In the genomic region with DNA sequence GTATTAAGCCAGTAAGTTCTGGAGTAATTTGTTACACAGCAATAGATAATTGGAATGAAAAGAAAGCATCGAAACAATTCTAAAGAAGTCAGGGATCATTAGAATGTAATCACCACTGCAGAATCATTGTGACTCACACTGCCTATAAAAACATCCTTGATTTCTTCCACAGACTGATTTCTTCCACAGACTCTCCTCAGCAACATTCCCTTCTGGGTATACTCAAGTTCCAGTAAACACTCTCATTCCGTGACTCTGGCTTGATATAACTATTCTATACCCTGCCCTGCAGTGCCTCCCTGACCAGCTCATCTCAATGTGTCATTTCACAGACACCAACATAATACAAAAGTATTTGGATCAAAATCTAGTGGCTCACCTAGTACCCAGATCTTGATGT, we compare ENCODE assay signal across 28 cellular contexts.
A peak's percentile ranks its signal among the peaks of the same experiment; 100 is the strongest.
DNase-seq lines count a peak whose midpoint lies in the region; ATAC-seq and TF ChIP-seq lines count a peak whose summit lies in the region.
"Had no signal": no experiment of that assay in that cellular context is flagged by ENCODE, and none has a peak within 500 bp of the region (broad histone marks: within the 10 kb centered on the region; RNA-seq: fewer than 3 reads in every experiment).

No MANE protein-coding gene starts in this region.

- H3K27ac Mint-ChIP-seq in HFFc6: peak overlapping the region; percentile 36
- H3K27ac Mint-ChIP-seq: activated CD8-positive, alpha-beta T cell treated with anti-CD3 and anti-CD28 coated beads, Interleukin-2, amount 10 ng/mL, durations not matched to agents 7 days and 5 days; activated naive CD4-positive, alpha-beta T cell treated with anti-CD3 and anti-CD28 coated beads, Interleukin-2, amount 50 U/mL, for 72 hours; activated T-helper 2 cell treated with anti-CD3 and anti-CD28 coated beads, Interferon-gamma antibody, Interleukin-2, Interleukin-4, amounts not matched to agents 10 μg/mL and 5 μg/mL and 100 μg/mL, durations not matched to agents 14 hours and 24 hours and 36 hours; CD8-positive, alpha-beta T cell; neural progenitor cell; stimulated activated naive CD8-positive, alpha-beta T cell treated with anti-CD3 and anti-CD28 coated beads, Interleukin-15, Interleukin-2, amounts not matched to agents 100 ng/mL and 50 ng/mL, for 24 hours; T-helper 1 cell treated with Interleukin-12 subunit alpha and Interleukin-12 subunit beta and Interleukin-4 antibody, amounts not matched to agents 30 μg/mL and 1 μg/mL, for 36 hours had no signal

- peaks cover 5% of the 10 kb centered on the region; the same call in 1 of the 2 replicates for H3K27me3 Mint-ChIP-seq in HFFc6 (ENCODE audit: insufficient read depth)

- no peaks in the 10 kb centered on the region for H3K9me3 ChIP-seq in skeletal muscle satellite cell (replicated peaks; ENCODE audit: low read length)
- H3K9me3 ChIP-seq: prostate gland, SK-N-SH, uterus had no signal

- H3K4me3 Mint-ChIP-seq in HFFc6: no peak overlapping the region
- H3K4me3 Mint-ChIP-seq: activated CD8-positive, alpha-beta T cell treated with anti-CD3 and anti-CD28 coated beads, Interleukin-2, amount 10 ng/mL, durations not matched to agents 7 days and 5 days; CD8-positive, alpha-beta T cell; neural progenitor cell; stimulated activated naive CD8-positive, alpha-beta T cell treated with anti-CD3 and anti-CD28 coated beads, Interleukin-15, Interleukin-2, amounts not matched to agents 100 ng/mL and 50 ng/mL, for 24 hours; T-helper 1 cell treated with Interleukin-12 subunit alpha and Interleukin-12 subunit beta and Interleukin-4 antibody, amounts not matched to agents 30 μg/mL and 1 μg/mL, for 36 hours had no signal

- H3K27ac ChIP-seq in foreskin keratinocyte: no peak overlapping the region
- H3K27ac ChIP-seq: ascending aorta, neural progenitor cell, prostate gland, skin epidermis, uterus had no signal

- peaks cover 21% of the 10 kb centered on the region for H3K9me3 Mint-ChIP-seq in HFFc6
- H3K9me3 Mint-ChIP-seq: activated naive CD4-positive, alpha-beta T cell treated with anti-CD3 and anti-CD28 coated beads, Interleukin-2, amount 50 U/mL, for 72 hours; activated T-helper 2 cell treated with anti-CD3 and anti-CD28 coated beads, Interferon-gamma antibody, Interleukin-2, Interleukin-4, amounts not matched to agents 10 μg/mL and 5 μg/mL and 100 μg/mL, durations not matched to agents 14 hours and 24 hours and 36 hours; CD8-positive, alpha-beta T cell; neural progenitor cell; stimulated activated naive CD8-positive, alpha-beta T cell treated with anti-CD3 and anti-CD28 coated beads, Interleukin-15, Interleukin-2, amounts not matched to agents 100 ng/mL and 50 ng/mL, for 24 hours; T-helper 1 cell treated with Interleukin-12 subunit alpha and Interleukin-12 subunit beta and Interleukin-4 antibody, amounts not matched to agents 30 μg/mL and 1 μg/mL, for 36 hours had no signal

- DNase-seq in HFFc6 (peak; percentile 55), astrocyte of the spinal cord (ENCODE audit: low read depth, low spot score) (peak; percentile 56), foreskin keratinocyte (no peak), NCI-H1930 (lab: John Stamatoyannopoulos, UW) (no peak)
- DNase-seq in stimulated activated CD4-positive, alpha-beta T cell treated with anti-CD3 and anti-CD28 coated beads, Interleukin-4, amount 100 ng/mL, for 1 hour: no peak
- DNase-seq: activated CD4-positive, alpha-beta T cell treated with anti-CD3 and anti-CD28 coated beads for 1 hour; activated CD8-positive, alpha-beta T cell treated with anti-CD3 and anti-CD28 coated beads, Interleukin-2, amount 10 ng/mL, durations not matched to agents 7 days and 5 days; AML-193; CD8-positive, alpha-beta T cell; cerebellar nuclear complex; KBM-7; left colon; MM.1S; NCI-H1436; NCI-H2107; NCI-H446 treated with DMSO at 0.1 percent for 48 hours; SK-N-SH; uterus had no signal

- H3K4me1 ChIP-seq in foreskin keratinocyte: no peaks in the 10 kb centered on the region
- peaks cover 13% of the 10 kb centered on the region for H3K4me1 ChIP-seq in skeletal muscle satellite cell (ENCODE audit: control insufficient read depth, insufficient read depth, low read length)
- H3K4me1 ChIP-seq: neural progenitor cell, prostate gland, uterus had no signal

- H3K36me3 Mint-ChIP-seq in HFFc6 (ENCODE audit: low read depth): peaks cover 9% of the 10 kb centered on the region
- H3K36me3 Mint-ChIP-seq: activated naive CD4-positive, alpha-beta T cell treated with anti-CD3 and anti-CD28 coated beads, Interleukin-2, amount 50 U/mL, for 72 hours; CD8-positive, alpha-beta T cell; neural progenitor cell had no signal

- no peak overlapping the region for H3K4me3 ChIP-seq in astrocyte of the spinal cord (ENCODE audit: low read depth, low read length)
- H3K4me3 ChIP-seq in skeletal muscle satellite cell (ENCODE audit: low read length): no peak overlapping the region
- H3K4me3 ChIP-seq: ascending aorta, neural progenitor cell, prostate gland, skin epidermis, uterus had no signal

- H3K9ac ChIP-seq in skeletal muscle satellite cell (ENCODE audit: low read depth, low read length): no peak overlapping the region
- H3K9ac ChIP-seq: neural progenitor cell, SK-N-SH had no signal

- in situ Hi-C loops in astrocyte of the spinal cord (cut with HindIII; ENCODE audit: low sequenced_read_pairs): no loop called here

- peak; percentile 30 for ATAC-seq in foreskin keratinocyte
- ATAC-seq in HG03280 (IDR thresholded peaks at IDR 0.05; ENCODE audit: unreplicated experiment): no peak
- ATAC-seq: activated CD8-positive, alpha-beta T cell treated with anti-CD3 and anti-CD28 coated beads, Interleukin-2, amount 10 ng/mL, durations not matched to agents 7 days and 5 days; activated naive CD4-positive, alpha-beta T cell treated with anti-CD3 and anti-CD28 coated beads, Interleukin-2, amount 50 U/mL, for 72 hours; CD8-positive, alpha-beta T cell; left colon had no signal

- H3K36me3 ChIP-seq in skeletal muscle satellite cell (ENCODE audit: insufficient read depth, low read length): no peaks in the 10 kb centered on the region
- H3K36me3 ChIP-seq: ascending aorta, neural progenitor cell, prostate gland, uterus had no signal

- H3K27me3 ChIP-seq in foreskin keratinocyte (no peaks in the 10 kb centered on the region), skeletal muscle satellite cell (ENCODE audit: control insufficient read depth, insufficient read depth, low read length) (no peaks in the 10 kb centered on the region)
- H3K27me3 ChIP-seq: ascending aorta, neural progenitor cell, uterus had no signal

- H3K4me1 Mint-ChIP-seq in HFFc6 (ENCODE audit: low read depth): peaks cover 31% of the 10 kb centered on the region
- H3K4me1 Mint-ChIP-seq: neural progenitor cell had no signal

- H3K4me2 ChIP-seq in skeletal muscle satellite cell (ENCODE audit: low read length): peak overlapping the region; percentile 22
- H3K4me2 ChIP-seq: neural progenitor cell, SK-N-SH had no signal

- TF ChIP-seq CTCF in HFFc6 (IDR thresholded peaks at IDR 0.05) (no peak), astrocyte of the spinal cord (IDR thresholded peaks at IDR 0.05; ENCODE audit: low read depth, low read length) (no peak), foreskin keratinocyte (conservative IDR thresholded peaks at IDR 0.05) (no peak)

Comparison
In these comparisons a context has a peak if more than half of its experiments do, and no peak if none do; other contexts are left out.
1. DNase-seq: peak in HFFc6 (single experiment) and astrocyte of the spinal cord (single experiment); none in foreskin keratinocyte (0 of 2), stimulated activated CD4-positive, alpha-beta T cell treated with anti-CD3 and anti-CD28 coated beads, Interleukin-4, amount 100 ng/mL, for 1 hour (single experiment) and NCI-H1930 (0 of 2).